Comparison of ENCODE assay signal across 2 cellular contexts in the genomic region with DNA sequence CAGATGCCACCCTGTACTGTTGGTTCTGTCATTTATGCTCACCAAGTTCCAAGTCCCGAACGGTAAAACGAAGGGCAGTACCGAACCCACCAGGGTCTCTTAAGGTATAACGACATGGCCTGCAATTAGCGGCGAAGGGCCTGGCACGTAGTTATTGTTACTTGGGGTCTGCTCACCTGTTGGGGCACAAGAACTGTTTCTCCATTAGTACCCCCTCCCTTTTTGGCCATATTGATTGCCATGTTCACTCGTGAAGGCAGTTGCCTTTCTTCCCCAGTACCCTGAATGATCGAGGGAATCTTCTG.
TF ChIP-seq lines count a peak whose summit lies in the region.

No MANE protein-coding gene starts in this region.

TF ChIP-seq in SK-N-SH, 30 proteins besides CTCF, POLR2A, EP300 and RAD21 (continued from another document):
- TF ChIP-seq MXI1 (IDR thresholded peaks at IDR 0.05; ENCODE audit: low read depth, low read length) (no peak), POLR2AphosphoS5 (IDR thresholded peaks at IDR 0.05; ENCODE audit: low read depth, low read length) (no peak), TEAD4 (IDR thresholded peaks at IDR 0.05; ENCODE audit: borderline replicate concordance, insufficient read depth) (no peak), MEF2A (IDR thresholded peaks at IDR 0.05; ENCODE audit: borderline replicate concordance, low read depth) (no peak), SMC3 (IDR thresholded peaks at IDR 0.05; ENCODE audit: low read depth, low read length) (no peak), JUND (IDR thresholded peaks at IDR 0.05) (no peak), TCF12 (IDR thresholded peaks at IDR 0.05) (no peak), FOXM1 (IDR thresholded peaks at IDR 0.05; ENCODE audit: low read depth) (no peak), YY1 (IDR thresholded peaks at IDR 0.05; ENCODE audit: low read depth) (no peak), ELF1 (IDR thresholded peaks at IDR 0.05) (no peak)
- TF ChIP-seq, protein P1, sequence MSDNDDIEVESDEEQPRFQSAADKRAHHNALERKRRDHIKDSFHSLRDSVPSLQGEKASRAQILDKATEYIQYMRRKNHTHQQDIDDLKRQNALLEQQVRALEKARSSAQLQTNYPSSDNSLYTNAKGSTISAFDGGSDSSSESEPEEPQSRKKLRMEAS (IDR thresholded peaks at IDR 0.05; ENCODE audit: low read depth) = no peak
- TF ChIP-seq, protein P2, sequence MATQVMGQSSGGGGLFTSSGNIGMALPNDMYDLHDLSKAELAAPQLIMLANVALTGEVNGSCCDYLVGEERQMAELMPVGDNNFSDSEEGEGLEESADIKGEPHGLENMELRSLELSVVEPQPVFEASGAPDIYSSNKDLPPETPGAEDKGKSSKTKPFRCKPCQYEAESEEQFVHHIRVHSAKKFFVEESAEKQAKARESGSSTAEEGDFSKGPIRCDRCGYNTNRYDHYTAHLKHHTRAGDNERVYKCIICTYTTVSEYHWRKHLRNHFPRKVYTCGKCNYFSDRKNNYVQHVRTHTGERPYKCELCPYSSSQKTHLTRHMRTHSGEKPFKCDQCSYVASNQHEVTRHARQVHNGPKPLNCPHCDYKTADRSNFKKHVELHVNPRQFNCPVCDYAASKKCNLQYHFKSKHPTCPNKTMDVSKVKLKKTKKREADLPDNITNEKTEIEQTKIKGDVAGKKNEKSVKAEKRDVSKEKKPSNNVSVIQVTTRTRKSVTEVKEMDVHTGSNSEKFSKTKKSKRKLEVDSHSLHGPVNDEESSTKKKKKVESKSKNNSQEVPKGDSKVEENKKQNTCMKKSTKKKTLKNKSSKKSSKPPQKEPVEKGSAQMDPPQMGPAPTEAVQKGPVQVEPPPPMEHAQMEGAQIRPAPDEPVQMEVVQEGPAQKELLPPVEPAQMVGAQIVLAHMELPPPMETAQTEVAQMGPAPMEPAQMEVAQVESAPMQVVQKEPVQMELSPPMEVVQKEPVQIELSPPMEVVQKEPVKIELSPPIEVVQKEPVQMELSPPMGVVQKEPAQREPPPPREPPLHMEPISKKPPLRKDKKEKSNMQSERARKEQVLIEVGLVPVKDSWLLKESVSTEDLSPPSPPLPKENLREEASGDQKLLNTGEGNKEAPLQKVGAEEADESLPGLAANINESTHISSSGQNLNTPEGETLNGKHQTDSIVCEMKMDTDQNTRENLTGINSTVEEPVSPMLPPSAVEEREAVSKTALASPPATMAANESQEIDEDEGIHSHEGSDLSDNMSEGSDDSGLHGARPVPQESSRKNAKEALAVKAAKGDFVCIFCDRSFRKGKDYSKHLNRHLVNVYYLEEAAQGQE (IDR thresholded peaks at IDR 0.05; ENCODE audit: low read depth, low read length) = no peak

TF ChIP-seq in SK-N-SH treated with all-trans-retinoic acid at 6 μM for 48 hours, 23 proteins besides CTCF, POLR2A, EP300 and RAD21 (continued from another document):
- no peak for TF ChIP-seq ZC3H10 (CRISPR knock-in tag; IDR thresholded peaks at IDR 0.05)
- TF ChIP-seq, protein P3, sequence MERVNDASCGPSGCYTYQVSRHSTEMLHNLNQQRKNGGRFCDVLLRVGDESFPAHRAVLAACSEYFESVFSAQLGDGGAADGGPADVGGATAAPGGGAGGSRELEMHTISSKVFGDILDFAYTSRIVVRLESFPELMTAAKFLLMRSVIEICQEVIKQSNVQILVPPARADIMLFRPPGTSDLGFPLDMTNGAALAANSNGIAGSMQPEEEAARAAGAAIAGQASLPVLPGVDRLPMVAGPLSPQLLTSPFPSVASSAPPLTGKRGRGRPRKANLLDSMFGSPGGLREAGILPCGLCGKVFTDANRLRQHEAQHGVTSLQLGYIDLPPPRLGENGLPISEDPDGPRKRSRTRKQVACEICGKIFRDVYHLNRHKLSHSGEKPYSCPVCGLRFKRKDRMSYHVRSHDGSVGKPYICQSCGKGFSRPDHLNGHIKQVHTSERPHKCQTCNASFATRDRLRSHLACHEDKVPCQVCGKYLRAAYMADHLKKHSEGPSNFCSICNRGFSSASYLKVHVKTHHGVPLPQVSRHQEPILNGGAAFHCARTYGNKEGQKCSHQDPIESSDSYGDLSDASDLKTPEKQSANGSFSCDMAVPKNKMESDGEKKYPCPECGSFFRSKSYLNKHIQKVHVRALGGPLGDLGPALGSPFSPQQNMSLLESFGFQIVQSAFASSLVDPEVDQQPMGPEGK (CRISPR knock-in tag; IDR thresholded peaks at IDR 0.05; ENCODE audit: borderline replicate concordance) = no peak
- TF ChIP-seq ZNF8 (CRISPR knock-in tag; IDR thresholded peaks at IDR 0.05) = no peak
- no peak for TF ChIP-seq ISL1 (CRISPR knock-in tag; IDR thresholded peaks at IDR 0.05)
- TF ChIP-seq, protein P4, sequence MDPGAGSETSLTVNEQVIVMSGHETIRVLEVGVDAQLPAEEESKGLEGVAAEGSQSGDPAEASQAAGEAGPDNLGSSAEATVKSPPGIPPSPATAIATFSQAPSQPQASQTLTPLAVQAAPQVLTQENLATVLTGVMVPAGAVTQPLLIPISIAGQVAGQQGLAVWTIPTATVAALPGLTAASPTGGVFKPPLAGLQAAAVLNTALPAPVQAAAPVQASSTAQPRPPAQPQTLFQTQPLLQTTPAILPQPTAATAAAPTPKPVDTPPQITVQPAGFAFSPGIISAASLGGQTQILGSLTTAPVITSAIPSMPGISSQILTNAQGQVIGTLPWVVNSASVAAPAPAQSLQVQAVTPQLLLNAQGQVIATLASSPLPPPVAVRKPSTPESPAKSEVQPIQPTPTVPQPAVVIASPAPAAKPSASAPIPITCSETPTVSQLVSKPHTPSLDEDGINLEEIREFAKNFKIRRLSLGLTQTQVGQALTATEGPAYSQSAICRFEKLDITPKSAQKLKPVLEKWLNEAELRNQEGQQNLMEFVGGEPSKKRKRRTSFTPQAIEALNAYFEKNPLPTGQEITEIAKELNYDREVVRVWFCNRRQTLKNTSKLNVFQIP (CRISPR knock-in tag; IDR thresholded peaks at IDR 0.05; ENCODE audit: borderline replicate concordance, low read depth) = no peak
- no peak for TF ChIP-seq ARNTL (CRISPR knock-in tag; IDR thresholded peaks at IDR 0.05; ENCODE audit: borderline replicate concordance, low read depth)
- TF ChIP-seq ESRRG (CRISPR knock-in tag; IDR thresholded peaks at IDR 0.05) = no peak
- no peak for TF ChIP-seq RARB (CRISPR knock-in tag; IDR thresholded peaks at IDR 0.05)
- TF ChIP-seq ZNF565 (CRISPR knock-in tag; conservative IDR thresholded peaks at IDR 0.05; ENCODE audit: low read depth) = no peak
- TF ChIP-seq SNAI2 (CRISPR knock-in tag; IDR thresholded peaks at IDR 0.05) = no peak
- no peak for TF ChIP-seq TCF4 (CRISPR knock-in tag; IDR thresholded peaks at IDR 0.05; ENCODE audit: borderline replicate concordance)
- no peak for TF ChIP-seq CSDC2 (CRISPR knock-in tag; IDR thresholded peaks at IDR 0.05)
- no peak for TF ChIP-seq TOX (CRISPR knock-in tag; IDR thresholded peaks at IDR 0.05; ENCODE audit: borderline replicate concordance)
